Comparison of ENCODE assay signal across 9 cellular contexts in the genomic region with DNA sequence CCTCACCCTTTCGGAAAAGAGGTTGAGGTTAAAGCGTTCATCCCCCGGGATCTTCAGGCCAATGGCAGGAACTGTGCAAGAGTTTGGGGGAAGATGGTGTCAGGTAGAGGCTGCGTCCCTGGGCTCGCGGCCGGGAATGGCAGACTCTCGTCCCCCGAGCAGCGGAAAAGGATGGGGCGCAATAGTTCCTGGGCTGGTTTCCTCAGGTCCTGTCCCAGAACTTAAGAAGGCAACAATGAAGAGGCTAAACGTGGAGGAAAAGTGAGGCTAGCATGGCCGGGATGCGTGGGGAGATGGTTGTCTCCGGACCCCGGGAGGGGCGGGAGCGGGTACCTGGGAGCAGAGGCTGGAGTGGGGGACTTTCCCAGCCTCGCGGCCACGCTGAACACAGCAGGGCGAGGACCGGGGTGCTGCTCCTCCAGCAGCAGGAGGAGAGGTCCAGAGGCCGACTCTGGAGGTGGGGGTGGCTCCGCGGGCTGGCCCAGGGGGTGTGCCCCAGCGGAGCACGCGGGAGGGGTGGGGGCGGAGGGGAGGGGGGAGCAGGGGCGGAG. TPM values are rescaled to one million over a fixed set of nuclear protein-coding genes. Genes with fewer than 3 reads are reported as not detected.
DNase-seq lines count a peak whose midpoint lies in the region; ATAC-seq, FAIRE-seq and TF ChIP-seq lines count a peak whose summit lies in the region.
"Had no signal": no experiment of that assay in that cellular context is flagged by ENCODE, and none has a peak within 500 bp of the region (broad histone marks: within the 10 kb centered on the region; RNA-seq: fewer than 3 reads in every experiment).

No MANE protein-coding gene starts in this region.

- intact Hi-C loops in mucosa of descending colon (cut with DNase I, micrococcal nuclease), result no loop called here

- H3K36me3 Mint-ChIP-seq in T-helper 1 cell treated with Interleukin-12 subunit alpha and Interleukin-12 subunit beta and Interleukin-4 antibody, amounts not matched to agents 30 μg/mL and 1 μg/mL, for 36 hours (ENCODE audit: low read depth), result peaks cover 3% of the 10 kb centered on the region

- H3K4me1 ChIP-seq in OCI-LY3 (ENCODE audit: low read length), result peaks cover 70% of the 10 kb centered on the region
- peaks cover 17 to 46% of the 10 kb centered on the region in 2 donors for H3K4me1 ChIP-seq in duodenal mucosa (ENCODE audit: control insufficient read depth in 1 of 2, insufficient read depth in 2 of 2, low read length in 2 of 2)
- peaks cover 27% of the 10 kb centered on the region for H3K4me1 ChIP-seq in mucosa of descending colon (ENCODE audit: low read depth)

- TF ChIP-seq CTCF in OCI-LY3 (IDR thresholded peaks at IDR 0.05; ENCODE audit: low read depth, low read length) (no peak), mucosa of descending colon (IDR thresholded peaks at IDR 0.05) (no peak)

- peaks cover 33% of the 10 kb centered on the region for H3K4me1 Mint-ChIP-seq in T-helper 1 cell treated with Interleukin-12 subunit alpha and Interleukin-12 subunit beta and Interleukin-4 antibody, amounts not matched to agents 30 μg/mL and 1 μg/mL, for 36 hours (ENCODE audit: low read depth)

- H2AFZ ChIP-seq in OCI-LY3 (ENCODE audit: low read depth, low read length), result no peak overlapping the region

- H3K9me3 ChIP-seq in OCI-LY3 (ENCODE audit: insufficient read depth, low read length) (no peaks in the 10 kb centered on the region), duodenal mucosa (ENCODE audit: control insufficient read depth in 1 of 2, low read length in 2 of 2) (no peaks in the 10 kb centered on the region), mucosa of descending colon (no peaks in the 10 kb centered on the region)

- H4K20me1 ChIP-seq in OCI-LY3 (ENCODE audit: insufficient read depth, low read length), result peaks cover 10% of the 10 kb centered on the region

- no peaks in the 10 kb centered on the region for H3K9me3 Mint-ChIP-seq in T-helper 1 cell treated with Interleukin-12 subunit alpha and Interleukin-12 subunit beta and Interleukin-4 antibody, amounts not matched to agents 30 μg/mL and 1 μg/mL, for 36 hours

- no peak for DNase-seq in T-helper 1 cell
- DNase-seq in mucosa of descending colon, result peak; percentile 28 to 76 (median 66)
- no peak for DNase-seq in cerebellum (ENCODE audit: low spot score)
- DNase-seq in frontal cortex (ENCODE audit: low spot score in 2 of 2), result no peak
- DNase-seq in SHP77 (lab: John Stamatoyannopoulos, UW), result no peak

- H3K27ac ChIP-seq in OCI-LY3 (ENCODE audit: low read length) (peak overlapping the region; percentile 97), duodenal mucosa (ENCODE audit: low read depth, low read length) (no peak overlapping the region)

- H3K9ac ChIP-seq in OCI-LY3 (ENCODE audit: low read length), result peak overlapping the region; percentile 99
- H3K9ac ChIP-seq in duodenal mucosa (ENCODE audit: low read depth in 1 of 2, low read length in 2 of 2), result peak overlapping the region; percentile 29 to 39

- H3K79me2 ChIP-seq in OCI-LY3 (ENCODE audit: low read length), result peaks cover 85% of the 10 kb centered on the region

- peak overlapping the region; percentile 75 for H3K27ac Mint-ChIP-seq in T-helper 1 cell treated with Interleukin-12 subunit alpha and Interleukin-12 subunit beta and Interleukin-4 antibody, amounts not matched to agents 30 μg/mL and 1 μg/mL, for 36 hours

- peak overlapping the region; percentile 80 for H3K4me2 ChIP-seq in OCI-LY3 (ENCODE audit: low read length)

- peak overlapping the region; percentile 89 for H3K4me3 Mint-ChIP-seq in T-helper 1 cell treated with Interleukin-12 subunit alpha and Interleukin-12 subunit beta and Interleukin-4 antibody, amounts not matched to agents 30 μg/mL and 1 μg/mL, for 36 hours

- no peaks in the 10 kb centered on the region for H3K27me3 ChIP-seq in OCI-LY3 (ENCODE audit: low read depth, low read length)
- no peaks in the 10 kb centered on the region for H3K27me3 ChIP-seq in duodenal mucosa (ENCODE audit: control insufficient read depth in 1 of 2, insufficient read depth in 2 of 2, low read length in 2 of 2)

- FAIRE-seq in frontal cortex (lab: Jason Lieb, UNC), result no peak
- FAIRE-seq: colon had no signal

- peak overlapping the region; percentile 97 for H3K4me3 ChIP-seq in OCI-LY3 (ENCODE audit: low read length)
- H3K4me3 ChIP-seq in duodenal mucosa (ENCODE audit: low read depth in 1 of 2, low read length in 2 of 2), result peak overlapping the region; percentile 75 to 83
- H3K4me3 ChIP-seq in mucosa of descending colon, result peak overlapping the region; percentile 32

- H3K36me3 ChIP-seq in OCI-LY3 (replicated peaks; ENCODE audit: low read depth, low read length) (peaks cover 27% of the 10 kb centered on the region), duodenal mucosa (ENCODE audit: control insufficient read depth in 1 of 2, insufficient read depth in 2 of 2, low read length in 2 of 2) (no peaks in the 10 kb centered on the region), mucosa of descending colon (ENCODE audit: low read depth) (no peaks in the 10 kb centered on the region)

- H3K27me3 Mint-ChIP-seq in T-helper 1 cell treated with Interleukin-12 subunit alpha and Interleukin-12 subunit beta and Interleukin-4 antibody, amounts not matched to agents 30 μg/mL and 1 μg/mL, for 36 hours (ENCODE audit: low read depth), result peaks cover 25% of the 10 kb centered on the region

- ATAC-seq in mucosa of descending colon, result peak; percentile 30

RNA-seq across cellular contexts. Expression of a gene that starts 0.9 kb away (rescaled TPM):
- total RNA-seq in mucosa of descending colon (10 to 100 TPM in 1 of 3 donors, 1 to 10 TPM in 2; 6.9 to 10.1 (median 9.0) TPM), cerebellum (2.5 TPM), frontal cortex (1.2 TPM)

RNA-seq across cellular contexts. Expression of a gene that starts 28.1 kb away (rescaled TPM):
- total RNA-seq in mucosa of descending colon, result 1 to 10 TPM in 2 of 3 donors, under 1 TPM in 1; 0.47 to 1.7 (median 1.4) TPM
- 3.4 TPM for total RNA-seq in cerebellum
- total RNA-seq in frontal cortex, result 0.41 TPM

Comparison
In these comparisons a context has a peak if more than half of its experiments do, and no peak if none do; other contexts are left out.
1. DNase-seq: peak in mucosa of descending colon (3 of 3); none in T-helper 1 cell (0 of 5), cerebellum (single experiment), frontal cortex (0 of 2) and SHP77 (0 of 2).
2. H3K4me3 ChIP-seq: peak in every context shown above with its lines; median percentile 97 in OCI-LY3; 79 in duodenal mucosa; 32 in mucosa of descending colon.